Comparison of ENCODE assay signal across 9 cellular contexts in the genomic region with DNA sequence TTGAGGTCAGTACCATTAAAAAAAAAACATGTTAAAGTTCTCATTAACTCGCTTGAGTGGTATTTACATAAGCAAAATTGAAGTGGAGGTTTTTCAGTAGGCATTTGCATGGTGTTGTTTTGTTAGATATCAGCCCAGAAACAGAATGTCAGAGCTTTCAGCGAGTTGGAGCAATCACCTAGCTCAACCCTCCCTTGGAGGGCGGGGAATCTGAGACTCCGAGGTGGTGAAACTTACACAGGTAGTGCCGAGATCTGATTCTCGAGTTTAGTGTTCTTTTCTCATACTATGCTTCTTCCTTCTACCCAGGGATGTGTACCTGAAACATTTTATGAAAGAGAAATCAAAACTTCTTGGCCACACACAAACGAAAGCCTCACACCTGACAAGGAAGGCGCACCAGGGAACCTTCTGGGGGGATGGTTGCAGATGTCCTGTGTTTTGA. TPM values are rescaled to one million over a fixed set of nuclear protein-coding genes. Genes with fewer than 3 reads are reported as not detected.
DNase-seq lines count a peak whose midpoint lies in the region; ATAC-seq and TF ChIP-seq lines count a peak whose summit lies in the region.
"Had no signal": no experiment of that assay in that cellular context is flagged by ENCODE, and none has a peak within 500 bp of the region (broad histone marks: within the 10 kb centered on the region; RNA-seq: fewer than 3 reads in every experiment).

No MANE protein-coding gene starts in this region.

- H3K4me3 ChIP-seq in heart right ventricle = peak overlapping the region in 9 of 10 donors; percentile 20 to 91 (median 76)
- no peak overlapping the region for H3K4me3 ChIP-seq in vagina

- peaks cover 17 to 95% (median 67%) of the 10 kb centered on the region in 9 donors for H3K4me1 ChIP-seq in heart right ventricle
- H3K4me1 ChIP-seq in vagina = peaks cover 47% of the 10 kb centered on the region

- 65 to 67% methylated on average over 8 of the region's 8 CpGs for WGBS in heart right ventricle, 2 donors

- H3K27ac ChIP-seq in heart right ventricle (peak overlapping the region in 9 of 10 donors; percentile 69 to 96 (median 94)), vagina (peak overlapping the region; percentile 28)

- H3K27me3 ChIP-seq in heart right ventricle = no peaks in the 10 kb centered on the region
- H3K27me3 ChIP-seq in vagina = no peaks in the 10 kb centered on the region

- H3K27ac Mint-ChIP-seq in CD14-positive monocyte = peak overlapping the region in 1 of 7 donors; percentile 32

- H3K9me3 Mint-ChIP-seq in CD14-positive monocyte = no peaks in the 10 kb centered on the region

- TF ChIP-seq CTCF in heart right ventricle (IDR thresholded peaks at IDR 0.05) (no peak), vagina (IDR thresholded peaks at IDR 0.05) (no peak), CD14-positive monocyte (IDR thresholded peaks at IDR 0.05) (no peak)

- ATAC-seq in heart right ventricle (no peak), left ventricle myocardium superior (no peak), HG03439 (IDR thresholded peaks at IDR 0.05; ENCODE audit: unreplicated experiment) (peak; percentile 50), left colon (peak; percentile 41)

- peak overlapping the region in 1 of 2 donors; percentile 6 for H3K4me3 Mint-ChIP-seq in CD14-positive monocyte

- peaks cover 54% of the 10 kb centered on the region for H3K4me1 Mint-ChIP-seq in CD14-positive monocyte

- no peaks in the 10 kb centered on the region for H3K9me3 ChIP-seq in heart right ventricle
- H3K9me3 ChIP-seq in vagina = no peaks in the 10 kb centered on the region

- H3K27me3 Mint-ChIP-seq in CD14-positive monocyte (ENCODE audit: low read depth in 3 of 3) = no peaks in the 10 kb centered on the region

- DNase-seq in heart right ventricle = no peak
- no peak for DNase-seq in left ventricle myocardium superior
- DNase-seq in left colon = no peak
- DNase-seq in vagina (ENCODE audit: extremely low spot score in 2 of 2) = no peak
- DNase-seq in amniotic stem cell (lab: John Stamatoyannopoulos, UW) = no peak
- no peak for DNase-seq in NCI-H1092 treated with DMSO at 0.1 percent for 48 hours (lab: John Stamatoyannopoulos, UW)
- DNase-seq in CD14-positive monocyte (ENCODE audit: low spot score) = no peak
- DNase-seq: stimulated activated CD4-positive, alpha-beta T cell treated with anti-CD3 and anti-CD28 coated beads, Interleukin-4, amount 100 ng/mL, for 4 hours had no signal

- peaks cover 0 to 99% (median 14%) of the 10 kb centered on the region in 9 donors for H3K36me3 ChIP-seq in heart right ventricle
- H3K36me3 ChIP-seq in vagina = peaks cover 0 to 35% of the 10 kb centered on the region in 2 donors

- intact Hi-C loops in heart right ventricle (cut with DNase I) = loop anchor here in 8 of 10 donors (5.0 to 10.0 kb wide), 6 partner anchors 47 to 65 kb away; no protein-coding TSS in a partner anchor
- intact Hi-C loops in left ventricle myocardium superior (cut with micrococcal nuclease) = loop anchor here (10.0 kb wide), 1 partner anchor 53 kb away; no protein-coding TSS in a partner anchor
- intact Hi-C loops in left colon (cut with DNase I, micrococcal nuclease) = loop anchor here in 1 of 2 donors (10.0 kb wide), 1 partner anchor 53 kb away; no protein-coding TSS in a partner anchor
- intact Hi-C loops in vagina (cut with DNase I) = no loop called here
- intact Hi-C loops in CD14-positive monocyte (cut with micrococcal nuclease) = no loop called here

- peaks cover 78 to 95% of the 10 kb centered on the region in 2 donors for H3K36me3 Mint-ChIP-seq in CD14-positive monocyte

- no peak for TF ChIP-seq POLR2A in vagina (IDR thresholded peaks at IDR 0.05)

RNA-seq across cellular contexts. Expression of a gene that starts 6.6 kb away (rescaled TPM):
- total RNA-seq in heart right ventricle (10 to 100 TPM; 38.7 to 88.8 (median 55.3) TPM), left ventricle myocardium superior (71.4 TPM), left colon (10 to 100 TPM; 30.4 to 48.2 TPM), vagina (40.5 TPM)
- polyA plus RNA-seq in heart right ventricle (10 to 100 TPM; 36.1 to 42.3 TPM), CD14-positive monocyte (10 to 100 TPM; 34.1 to 43.2 TPM)

Comparison
In these comparisons a context has a peak if more than half of its experiments do, and no peak if none do; other contexts are left out.
1. ATAC-seq: peak in HG03439 (single experiment) and left colon (single experiment); none in heart right ventricle (0 of 8) and left ventricle myocardium superior (single experiment).
2. H3K4me3 ChIP-seq: peak in heart right ventricle (9 of 10); none in vagina (0 of 2).
3. intact Hi-C loops: an anchor here in heart right ventricle (5.0 to 10.0 kb wide) and left ventricle myocardium superior (10.0 kb wide); none called in vagina and CD14-positive monocyte.